Comparison of ENCODE assay signal across 8 cellular contexts in the genomic region with DNA sequence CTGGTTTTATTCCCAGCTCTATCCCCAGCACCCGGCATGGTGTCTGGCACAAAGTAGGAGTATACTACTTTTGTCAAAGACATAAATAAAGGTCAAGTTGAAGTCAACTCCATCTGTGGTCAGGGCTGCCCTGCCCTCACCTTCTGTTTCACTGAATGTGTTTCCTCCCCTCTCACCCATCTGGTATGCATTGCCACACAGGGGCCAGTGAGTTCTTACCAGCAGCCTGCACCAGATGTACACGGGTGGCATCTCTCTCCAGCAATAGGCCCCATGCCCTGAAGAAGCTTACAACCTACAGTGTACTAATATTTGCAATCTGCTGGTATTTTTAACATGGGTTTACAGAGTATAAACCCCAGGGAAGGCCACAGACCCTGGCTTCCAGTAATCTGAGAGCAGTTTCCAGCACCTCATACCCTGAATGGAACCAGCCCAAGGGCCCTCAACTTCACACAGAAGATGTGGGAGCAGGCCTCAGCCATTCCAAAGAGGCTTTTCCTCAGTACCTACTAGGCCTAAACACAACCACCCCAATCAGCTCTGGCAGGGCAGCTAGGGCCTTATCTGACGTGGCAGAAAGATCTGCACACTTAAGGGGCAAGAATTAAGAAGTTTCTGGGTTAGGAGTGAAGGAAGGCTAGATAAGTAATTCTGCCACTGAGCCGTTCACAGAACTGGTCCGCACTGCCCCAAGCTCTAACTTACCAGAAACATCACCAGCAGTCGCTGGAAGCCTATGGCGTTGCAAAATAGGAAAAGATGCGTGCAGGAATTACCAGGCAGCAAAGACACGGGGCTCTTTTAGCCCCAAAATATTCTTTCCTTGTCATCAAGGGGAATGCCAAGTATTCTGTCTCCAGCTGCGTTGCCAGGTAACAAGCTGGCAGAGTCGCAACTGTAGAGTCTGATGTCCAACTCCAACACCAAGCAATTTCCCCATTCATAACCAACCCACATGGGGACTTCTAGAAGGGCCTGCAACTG. TPM values are rescaled to one million over a fixed set of nuclear protein-coding genes. Genes with fewer than 3 reads are reported as not detected.
DNase-seq lines count a peak whose midpoint lies in the region; ATAC-seq, FAIRE-seq and TF ChIP-seq lines count a peak whose summit lies in the region.

No MANE protein-coding gene starts in this region.

- TF ChIP-seq EP300 in Ishikawa (IDR thresholded peaks at IDR 0.05; ENCODE audit: borderline replicate concordance) = no peak

- H3K27ac Mint-ChIP-seq in Calu3 (ENCODE audit: unreplicated experiment) = no peak overlapping the region
- H3K27ac Mint-ChIP-seq in stimulated activated naive CD8-positive, alpha-beta T cell treated with anti-CD3 and anti-CD28 coated beads, Interleukin-15, Interleukin-2, amounts not matched to agents 100 ng/mL and 50 ng/mL, for 24 hours = peak overlapping the region; percentile 85

- peak overlapping the region; percentile 47 to 83 for H3K4me3 ChIP-seq in kidney (ENCODE audit: low read length in 2 of 2)

- H3K36me3 Mint-ChIP-seq in Calu3 (ENCODE audit: insufficient read depth, unreplicated experiment) = peaks cover 16% of the 10 kb centered on the region
- H3K36me3 Mint-ChIP-seq in stimulated activated naive CD8-positive, alpha-beta T cell treated with anti-CD3 and anti-CD28 coated beads, Interleukin-15, Interleukin-2, amounts not matched to agents 100 ng/mL and 50 ng/mL, for 24 hours (ENCODE audit: low read depth) = peaks cover 13% of the 10 kb centered on the region

- TF ChIP-seq RAD21 in Ishikawa (IDR thresholded peaks at IDR 0.05; ENCODE audit: low read depth) = no peak

- peaks cover 65% of the 10 kb centered on the region for H3K4me1 Mint-ChIP-seq in Calu3 (ENCODE audit: low read depth, unreplicated experiment)
- H3K4me1 Mint-ChIP-seq in stimulated activated naive CD8-positive, alpha-beta T cell treated with anti-CD3 and anti-CD28 coated beads, Interleukin-15, Interleukin-2, amounts not matched to agents 100 ng/mL and 50 ng/mL, for 24 hours (ENCODE audit: low read depth) = peaks cover 74% of the 10 kb centered on the region

- ATAC-seq in HG03521 (IDR thresholded peaks at IDR 0.05; ENCODE audit: unreplicated experiment) (no peak), GM21515 (IDR thresholded peaks at IDR 0.05; ENCODE audit: unreplicated experiment) (no peak), HG02610 (IDR thresholded peaks at IDR 0.05; ENCODE audit: unreplicated experiment) (no peak)

- peak overlapping the region; percentile 73 for H3K4me3 Mint-ChIP-seq in Calu3 (ENCODE audit: low read depth, unreplicated experiment)
- H3K4me3 Mint-ChIP-seq in stimulated activated naive CD8-positive, alpha-beta T cell treated with anti-CD3 and anti-CD28 coated beads, Interleukin-15, Interleukin-2, amounts not matched to agents 100 ng/mL and 50 ng/mL, for 24 hours = peak overlapping the region; percentile 88

- no TSS peak for BruUV-seq in Calu3 (replicated peaks; lab: Mats Ljungman, UMichigan)

- H3K9ac ChIP-seq in kidney (ENCODE audit: low read length in 2 of 2) = peak overlapping the region; percentile 17 to 87

- no peak for FAIRE-seq in kidney (lab: Jason Lieb, UNC)

- intact Hi-C loops in Calu3 (cut with micrococcal nuclease; ENCODE audit: unreplicated experiment) (no loop called here), kidney (cut with DNase I) (no loop called here)

- no peaks in the 10 kb centered on the region for H3K9me3 Mint-ChIP-seq in Calu3 (ENCODE audit: low read depth, unreplicated experiment)
- no peaks in the 10 kb centered on the region for H3K9me3 Mint-ChIP-seq in stimulated activated naive CD8-positive, alpha-beta T cell treated with anti-CD3 and anti-CD28 coated beads, Interleukin-15, Interleukin-2, amounts not matched to agents 100 ng/mL and 50 ng/mL, for 24 hours

- H3K4me1 ChIP-seq in kidney (ENCODE audit: control insufficient read depth in 1 of 2, insufficient read depth in 1 of 2, low read depth in 1 of 2, low read length in 2 of 2) = peaks cover 30 to 31% of the 10 kb centered on the region in 2 donors

- H3K27me3 Mint-ChIP-seq in Calu3 (ENCODE audit: unreplicated experiment) = no peaks in the 10 kb centered on the region
- no peaks in the 10 kb centered on the region for H3K27me3 Mint-ChIP-seq in stimulated activated naive CD8-positive, alpha-beta T cell treated with anti-CD3 and anti-CD28 coated beads, Interleukin-15, Interleukin-2, amounts not matched to agents 100 ng/mL and 50 ng/mL, for 24 hours

- H3K9me3 ChIP-seq in kidney (ENCODE audit: control insufficient read depth in 1 of 2, low read length in 2 of 2) = no peaks in the 10 kb centered on the region

- peak overlapping the region; percentile 90 to 96 for H3K27ac ChIP-seq in kidney (ENCODE audit: low read depth in 2 of 2, low read length in 2 of 2)

- TF ChIP-seq CTCF in Calu3 (IDR thresholded peaks at IDR 0.05; ENCODE audit: unreplicated experiment) (no peak), kidney (IDR thresholded peaks at IDR 0.05; ENCODE audit: borderline replicate concordance, extremely low read depth, insufficient read depth) (no peak)

- CTCF ChIA-PET in Calu3 (lab: Charles Lee) = no interaction called here

- DNase-seq in Calu3 (no peak), amniotic epithelial cell (ENCODE audit: low read depth) (peak; percentile 63), kidney (no peak)

- no peaks in the 10 kb centered on the region for H3K36me3 ChIP-seq in kidney (ENCODE audit: control insufficient read depth in 1 of 2, insufficient read depth in 2 of 2, low read length in 2 of 2)

TF ChIP-seq in Ishikawa, 13 proteins besides CTCF, POLR2A, EP300 and RAD21:
- TF ChIP-seq TEAD4 (IDR thresholded peaks at IDR 0.05) (peak; percentile 76), YY1 (IDR thresholded peaks at IDR 0.05; ENCODE audit: low read depth) (no peak)

RNA-seq across cellular contexts. Expression of gene IDH2, which starts 2.1 kb away (rescaled TPM):
- total RNA-seq in Calu3 (2022) (96.1 and 108 TPM in 2 replicates), kidney (87.0 TPM)
- polyA plus RNA-seq in kidney (ENCODE audit: insufficient read depth, low read depth, low replicate concordance) = 545 TPM
